In the genomic region with DNA sequence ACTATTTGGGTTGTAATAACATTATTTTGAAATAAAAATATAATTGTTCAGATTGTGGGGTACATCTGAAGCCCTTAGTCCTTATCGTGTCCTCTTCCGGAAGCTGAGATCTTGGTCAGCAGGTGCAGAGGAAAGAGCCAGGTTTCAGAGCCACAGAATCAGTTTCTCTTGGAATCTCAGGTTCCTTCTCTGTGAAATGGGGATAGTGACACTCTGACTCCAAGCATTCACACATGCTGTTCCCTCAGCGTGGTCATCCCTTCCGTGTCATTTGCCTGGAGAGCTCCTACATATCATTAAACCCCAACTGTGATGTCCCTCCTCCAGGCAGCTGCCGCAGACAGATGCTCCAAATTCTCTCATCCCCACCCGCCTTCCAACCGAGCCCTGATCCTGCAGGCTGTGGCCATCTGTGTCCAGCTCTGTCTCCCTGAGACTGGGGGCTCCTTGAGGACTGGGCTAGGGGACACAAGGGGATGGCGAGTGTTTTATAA, we compare ENCODE assay signal across 19 cellular contexts. TPM values are rescaled to one million over a fixed set of nuclear protein-coding genes. Genes with fewer than 3 reads are reported as not detected.
A peak's percentile ranks its signal among the peaks of the same experiment; 100 is the strongest.
DNase-seq lines count a peak whose midpoint lies in the region; ATAC-seq, FAIRE-seq and TF ChIP-seq lines count a peak whose summit lies in the region.
"Had no signal": no experiment of that assay in that cellular context is flagged by ENCODE, and none has a peak within 500 bp of the region (broad histone marks: within the 10 kb centered on the region; RNA-seq: fewer than 3 reads in every experiment).

No MANE protein-coding gene starts in this region.

- H3K36me3 ChIP-seq in left ventricle myocardium inferior (no peaks in the 10 kb centered on the region), K562 (ENCODE audit: control insufficient read depth, insufficient read depth, low read length) (no peaks in the 10 kb centered on the region), parathyroid adenoma (ENCODE audit: control insufficient read depth, insufficient read depth, low read length) (no peaks in the 10 kb centered on the region), upper lobe of right lung (no peaks in the 10 kb centered on the region)

- peaks cover 4% of the 10 kb centered on the region; the same call in 1 of the 2 replicates for H4K20me1 ChIP-seq in K562 (replicated peaks; ENCODE audit: control insufficient read depth, insufficient read depth, low read length)

- peaks cover 23% of the 10 kb centered on the region for H3K4me1 Mint-ChIP-seq in activated T-helper 17 cell treated with anti-CD3 and anti-CD28 coated beads, Interleukin-2, amount 50 U/mL, for 72 hours
- H3K4me1 Mint-ChIP-seq: neural crest cell had no signal

- H3K79me2 ChIP-seq in K562 (ENCODE audit: control insufficient read depth, insufficient read depth, low read length): no peaks in the 10 kb centered on the region
- no peaks in the 10 kb centered on the region for H3K79me2 ChIP-seq in parathyroid adenoma

- POLR2A ChIA-PET in K562 (lab: Yijun Ruan, JAX): interaction anchor here (0.7 kb wide), 1 partner anchor 39 kb away, joined by 3 read pairs; no protein-coding TSS in a partner anchor

- H3K9ac ChIP-seq in K562 (ENCODE audit: insufficient read depth in 1 of 2, low read depth in 2 of 2, low read length in 2 of 2) (no peak overlapping the region), parathyroid adenoma (no peak overlapping the region)

- H3K9me1 ChIP-seq in K562 (ENCODE audit: control insufficient read depth, insufficient read depth, low read length): no peaks in the 10 kb centered on the region

- WGBS in K562 (ENCODE audit: insufficient coverage, low coverage, missing lambda C conversion rate): 27% methylated on average over 6 of the region's 8 CpGs

- H3K27ac ChIP-seq in left ventricle myocardium inferior (replicated peaks) (peak overlapping the region; percentile 94), K562 (ENCODE audit: extremely low read depth, low read depth, low read length) (no peak overlapping the region), parathyroid adenoma (peak overlapping the region; percentile 63), upper lobe of right lung (peak overlapping the region; percentile 81)

- DNase-seq in left ventricle myocardium inferior (no peak), left cardiac atrium (no peak), K562 (ENCODE audit: extremely low read depth in 1 of 4, low spot score in 3 of 4) (peak in 2 of 4 experiments; percentile 41 to 44), upper lobe of right lung (no peak), occipital lobe (lab: John Stamatoyannopoulos, UW) (no peak)
- DNase-seq in effector CD4-positive, alpha-beta T cell: no peak
- DNase-seq: activated T-cell treated with anti-CD3 and anti-CD28 coated beads, Interleukin-2, amount 50 U/mL, for 4 hours; DMS153; midbrain; NCI-H1436; NCI-H526; stimulated activated naive CD4-positive, alpha-beta T cell treated with Interleukin-2 at 50 U/mL for 16 hours had no signal

- H3K9me3 Mint-ChIP-seq in activated T-helper 17 cell treated with anti-CD3 and anti-CD28 coated beads, Interleukin-2, amount 50 U/mL, for 72 hours: no peaks in the 10 kb centered on the region
- H3K9me3 Mint-ChIP-seq: activated naive CD4-positive, alpha-beta T cell treated with anti-CD3 and anti-CD28 coated beads, Interleukin-2, amount 50 U/mL, for 24 hours; activated T-cell treated with anti-CD3 and anti-CD28 coated beads, Interleukin-2, amount 50 U/mL, for 4 hours; neural crest cell had no signal

- TF ChIP-seq RAD21 in K562 (CRISPR knock-in tag; conservative IDR thresholded peaks at IDR 0.05 in 1 of 2, IDR thresholded peaks at IDR 0.05 in 1 of 2): no peak

- no peak for TF ChIP-seq CTCF in left ventricle myocardium inferior (IDR thresholded peaks at IDR 0.05; ENCODE audit: borderline replicate concordance)
- no peak for TF ChIP-seq CTCF in K562 (IDR thresholded peaks at IDR 0.05 in 2 of 3, conservative IDR thresholded peaks at IDR 0.05 in 1 of 3; ENCODE audit: insufficient read depth in 2 of 3, low read depth in 1 of 3, low read length in 3 of 3)
- TF ChIP-seq CTCF in parathyroid adenoma (IDR thresholded peaks at IDR 0.05): no peak
- no peak for TF ChIP-seq CTCF in upper lobe of right lung (IDR thresholded peaks at IDR 0.05)

- intact Hi-C loops in left ventricle myocardium inferior (cut with micrococcal nuclease) (no loop called here), left cardiac atrium (cut with DNase I) (no loop called here), K562 (cut with micrococcal nuclease) (no loop called here), upper lobe of right lung (cut with DNase I) (no loop called here)

- H3K4me2 ChIP-seq in K562 (ENCODE audit: insufficient read depth, low read length) (no peak overlapping the region), parathyroid adenoma (ENCODE audit: low read length) (no peak overlapping the region)

- H3K27me3 ChIP-seq in left ventricle myocardium inferior (ENCODE audit: low read depth) (no peaks in the 10 kb centered on the region), K562 (ENCODE audit: control insufficient read depth in 2 of 2, insufficient read depth in 2 of 2, low read length in 2 of 2) (no peaks in the 10 kb centered on the region), parathyroid adenoma (ENCODE audit: control insufficient read depth, insufficient read depth, low read length) (no peaks in the 10 kb centered on the region), upper lobe of right lung (no peaks in the 10 kb centered on the region)

- CTCF ChIA-PET in K562 (lab: Yijun Ruan, JAX; ENCODE audit: low intra/inter-chr PET ratio): interaction anchor here (0.6 kb wide), 1 partner anchor 418 kb away, joined by 5 read pairs; no protein-coding TSS in a partner anchor

- H3K27me3 Mint-ChIP-seq in activated T-helper 17 cell treated with anti-CD3 and anti-CD28 coated beads, Interleukin-2, amount 50 U/mL, for 72 hours: no peaks in the 10 kb centered on the region
- H3K27me3 Mint-ChIP-seq: activated naive CD4-positive, alpha-beta T cell treated with anti-CD3 and anti-CD28 coated beads, Interleukin-2, amount 50 U/mL, for 24 hours had no signal

- FAIRE-seq in K562 (lab: Jason Lieb, UNC): no peak
- FAIRE-seq: colon, endometrium, GM12891 had no signal

- H3K4me1 ChIP-seq in left ventricle myocardium inferior (peaks cover 49% of the 10 kb centered on the region), K562 (replicated peaks in 1 of 2; ENCODE audit: control insufficient read depth in 2 of 2, insufficient read depth in 2 of 2, low read length in 2 of 2) (peaks cover 29 to 30% of the 10 kb centered on the region in 2 experiments), parathyroid adenoma (peaks cover 2% of the 10 kb centered on the region), upper lobe of right lung (peaks cover 40% of the 10 kb centered on the region)

- no peak overlapping the region for H3K27ac Mint-ChIP-seq in activated T-helper 17 cell treated with anti-CD3 and anti-CD28 coated beads, Interleukin-2, amount 50 U/mL, for 72 hours

- in situ Hi-C loops in K562 (cut with MboI): no loop called here

- ATAC-seq in left cardiac atrium: no peak
- no peak for ATAC-seq in K562
- no peak for ATAC-seq in upper lobe of right lung
- no peak for ATAC-seq in activated T-helper 17 cell treated with anti-CD3 and anti-CD28 coated beads, Interleukin-2, amount 50 U/mL, for 72 hours (replicated peaks)

- H3K4me3 Mint-ChIP-seq in activated T-helper 17 cell treated with anti-CD3 and anti-CD28 coated beads, Interleukin-2, amount 50 U/mL, for 72 hours: no peak overlapping the region
- H3K4me3 Mint-ChIP-seq: activated naive CD4-positive, alpha-beta T cell treated with anti-CD3 and anti-CD28 coated beads, Interleukin-2, amount 50 U/mL, for 24 hours; activated T-cell treated with anti-CD3 and anti-CD28 coated beads, Interleukin-2, amount 50 U/mL, for 4 hours; neural crest cell had no signal

- H3K9me3 ChIP-seq in left ventricle myocardium inferior (replicated peaks): no peaks in the 10 kb centered on the region
- H3K9me3 ChIP-seq in K562 (replicated peaks; ENCODE audit: control insufficient read depth, insufficient read depth, low read depth, low read length): no peaks in the 10 kb centered on the region
- no peaks in the 10 kb centered on the region for H3K9me3 ChIP-seq in parathyroid adenoma (ENCODE audit: control insufficient read depth, low read length)
- no peaks in the 10 kb centered on the region for H3K9me3 ChIP-seq in upper lobe of right lung

- H3K36me3 Mint-ChIP-seq in activated T-helper 17 cell treated with anti-CD3 and anti-CD28 coated beads, Interleukin-2, amount 50 U/mL, for 72 hours (ENCODE audit: low read depth): no peaks in the 10 kb centered on the region
- H3K36me3 Mint-ChIP-seq: activated naive CD4-positive, alpha-beta T cell treated with anti-CD3 and anti-CD28 coated beads, Interleukin-2, amount 50 U/mL, for 24 hours had no signal

- H2AFZ ChIP-seq in K562 (ENCODE audit: low read depth, low read length): no peak overlapping the region
- no peak overlapping the region for H2AFZ ChIP-seq in parathyroid adenoma

- BruUV-seq in K562 (replicated peaks; lab: Mats Ljungman, UMichigan): no TSS peak

- TF ChIP-seq EP300 in K562 (IDR thresholded peaks at IDR 0.05; ENCODE audit: low read length): no peak

- no peak for TF ChIP-seq POLR2A in K562 (conservative IDR thresholded peaks at IDR 0.05)

- H3K4me3 ChIP-seq in left ventricle myocardium inferior (no peak overlapping the region), K562 (no peak overlapping the region), parathyroid adenoma (ENCODE audit: low read depth, low read length) (no peak overlapping the region), upper lobe of right lung (no peak overlapping the region)

RNA-seq across cellular contexts. Expression of a gene that starts 59.8 kb away (rescaled TPM):
- total RNA-seq in left ventricle myocardium inferior: 38.5 TPM
- 10 to 100 TPM; 48.1 to 52.6 TPM for total RNA-seq in left cardiac atrium
- total RNA-seq in K562 (2011; cell fraction: chromatin; rRNA removed; ENCODE audit: low replicate concordance): 43.5 and 103 TPM in 2 replicates
- 56.9 and 61.7 TPM in 2 replicates for total RNA-seq in K562 (2011; cell fraction: nucleolus; rRNA removed)
- total RNA-seq in K562 (2011; cell fraction: nucleoplasm; rRNA removed): 39.8 and 44.1 TPM in 2 replicates
- total RNA-seq in K562 (2014; rRNA removed): 48.0 and 53.8 TPM in 2 replicates
- total RNA-seq in K562 (2014; rRNA removed; fragmentation: Illumina TruSeq; extraction: Trizol): 12.9 and 17.1 TPM in 2 replicates
- 28.1 and 28.6 TPM in 2 replicates for total RNA-seq in K562 (2015; rRNA removed; fragmentation: Illumina TruSeq; extraction: Trizol)
- total RNA-seq in K562 (2021): 53.6 and 56.2 TPM in 2 replicates
- polyA plus RNA-seq in K562 (2011; rRNA removed): 29.1 and 42.9 TPM in 2 replicates
- 39.5 and 53.3 TPM in 2 replicates for polyA plus RNA-seq in K562 (2011; cell fraction: cytosol; rRNA removed)
- 75.6 and 83.2 TPM in 2 replicates for polyA plus RNA-seq in K562 (2011; cell fraction: nucleus; rRNA removed)
- polyA plus RNA-seq in K562 (2012): 66.8 and 85.3 TPM in 2 replicates
- 35.4 and 44.5 TPM in 2 replicates for polyA plus RNA-seq in K562 (2014; fragmentation: Illumina TruSeq; extraction: Trizol)
- polyA plus RNA-seq in K562 (2014; fragmentation: Nextera tagmentation; extraction: Ambion mirVana): 1 to 10 TPM in 1 of 2 experiments, under 1 TPM in 1; 0.87 to 3.0 TPM
- polyA plus RNA-seq in K562 (2014; rRNA removed): 34.8 and 39.4 TPM in 2 replicates
- polyA minus RNA-seq in K562 (2011; rRNA and poly(A)+ RNA removed): 17.9 and 23.9 TPM in 2 replicates
- polyA minus RNA-seq in K562 (2011; cell fraction: cytosol; rRNA and poly(A)+ RNA removed): 41.5 and 47.6 TPM in 2 replicates
- 21.9 and 34.4 TPM in 2 replicates for polyA minus RNA-seq in K562 (2011; cell fraction: nucleus; rRNA and poly(A)+ RNA removed)
- 72.1 TPM for total RNA-seq in upper lobe of right lung
- 100 to 1,000 TPM; 103 to 110 TPM for total RNA-seq in activated T-helper 17 cell treated with anti-CD3 and anti-CD28 coated beads, Interleukin-2, amount 50 U/mL, for 72 hours
- total RNA-seq in occipital lobe: 42.9 TPM
